Comparison of ENCODE assay signal across 8 cellular contexts in the genomic region with DNA sequence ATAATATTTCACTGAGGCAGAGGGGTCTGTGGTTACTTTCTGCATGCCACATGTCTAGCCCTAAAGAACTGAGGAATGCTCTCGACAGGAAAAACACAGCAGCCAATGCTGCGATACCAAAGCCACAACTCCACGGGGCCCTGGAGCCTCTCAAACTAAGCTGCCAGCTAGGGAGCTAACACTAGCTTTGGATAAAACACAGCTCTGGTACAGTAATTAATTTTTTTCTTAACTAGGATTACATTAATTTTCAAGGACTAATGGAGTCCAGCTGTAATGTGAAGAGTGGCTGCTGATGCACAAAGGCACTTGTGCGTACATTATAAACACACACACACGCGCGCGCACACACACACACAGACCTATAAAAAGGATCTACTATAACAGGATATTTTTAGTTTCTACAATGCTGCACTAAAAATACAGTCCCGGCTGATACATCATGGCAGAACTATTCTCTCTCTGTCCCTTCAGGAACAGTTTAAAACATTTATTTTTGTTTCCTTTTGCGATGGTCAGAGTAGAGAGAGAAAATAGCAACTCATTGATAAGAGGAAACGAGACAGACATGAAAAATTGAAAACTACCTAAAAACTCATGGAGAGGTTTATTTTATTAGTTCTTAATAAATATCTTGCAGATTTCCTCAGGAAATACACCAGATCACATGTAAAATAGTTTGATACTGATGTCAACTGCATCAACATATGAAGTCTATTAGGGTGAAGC.
DNase-seq lines count a peak whose midpoint lies in the region; ATAC-seq, FAIRE-seq and TF ChIP-seq lines count a peak whose summit lies in the region.

No MANE protein-coding gene starts in this region.

- 58 to 61% methylated on average over 11 of the region's 11 CpGs for WGBS in thyroid gland, 2 donors

- POLR2A ChIA-PET in activated CD4-positive, alpha-beta T cell treated with anti-CD3 and anti-CD28 coated beads, Interleukin-2, amount 10 ng/mL, durations not matched to agents 7 days and 5 days (lab: Charles Lee), result no interaction called here

- no peaks in the 10 kb centered on the region for H3K27me3 Mint-ChIP-seq in activated CD4-positive, alpha-beta T cell treated with anti-CD3 and anti-CD28 coated beads, Interleukin-2, amount 10 ng/mL, durations not matched to agents 7 days and 5 days

- TF ChIP-seq POLR2A in thyroid gland (IDR thresholded peaks at IDR 0.05), result no peak

- H3K27ac Mint-ChIP-seq in activated CD4-positive, alpha-beta T cell treated with anti-CD3 and anti-CD28 coated beads, Interleukin-2, amount 10 ng/mL, durations not matched to agents 7 days and 5 days, result peak overlapping the region; percentile 96

- H3K4me1 Mint-ChIP-seq in activated CD4-positive, alpha-beta T cell treated with anti-CD3 and anti-CD28 coated beads, Interleukin-2, amount 10 ng/mL, durations not matched to agents 7 days and 5 days, result peaks cover 70% of the 10 kb centered on the region

- H3K36me3 ChIP-seq in kidney (ENCODE audit: control insufficient read depth in 1 of 2, insufficient read depth in 2 of 2, low read length in 2 of 2), result no peaks in the 10 kb centered on the region
- H3K36me3 ChIP-seq in thyroid gland, result no peaks in the 10 kb centered on the region

- DNase-seq in activated CD4-positive, alpha-beta T cell treated with anti-CD3 and anti-CD28 coated beads, Interleukin-2, amount 10 ng/mL, durations not matched to agents 7 days and 5 days, result no peak
- DNase-seq in activated CD4-positive, alpha-beta T cell treated with anti-CD3 and anti-CD28 coated beads, Interleukin-2, amount 50 U/mL, for 48 hours, result no peak
- DNase-seq in amniotic epithelial cell (ENCODE audit: low read depth) (peak; percentile 79), kidney (no peak), thyroid gland (no peak), kidney tubule cell (ENCODE audit: low spot score) (no peak)

- peak overlapping the region; percentile 77 to 87 for H3K27ac ChIP-seq in kidney (ENCODE audit: low read depth in 2 of 2, low read length in 2 of 2)
- H3K27ac ChIP-seq in thyroid gland, result peak overlapping the region; percentile 48 to 68 (median 48)

- H3K9ac ChIP-seq in kidney (ENCODE audit: low read length in 2 of 2), result no peak overlapping the region

- intact Hi-C loops in kidney (cut with DNase I) (no loop called here), thyroid gland (cut with DNase I) (no loop called here)

- peaks cover 4 to 29% of the 10 kb centered on the region in 2 donors for H3K4me1 ChIP-seq in kidney (ENCODE audit: control insufficient read depth in 1 of 2, insufficient read depth in 1 of 2, low read depth in 1 of 2, low read length in 2 of 2)
- H3K4me1 ChIP-seq in thyroid gland, result peaks cover 30 to 55% of the 10 kb centered on the region in 2 donors

- peak overlapping the region; percentile 73 for H3K4me3 Mint-ChIP-seq in activated CD4-positive, alpha-beta T cell treated with anti-CD3 and anti-CD28 coated beads, Interleukin-2, amount 10 ng/mL, durations not matched to agents 7 days and 5 days

- TF ChIP-seq CTCF in kidney (IDR thresholded peaks at IDR 0.05; ENCODE audit: borderline replicate concordance, extremely low read depth, insufficient read depth), result no peak
- no peak for TF ChIP-seq CTCF in thyroid gland (IDR thresholded peaks at IDR 0.05)

- no peak for FAIRE-seq in kidney (lab: Jason Lieb, UNC)

- H3K4me3 ChIP-seq in kidney (ENCODE audit: low read length in 2 of 2), result no peak overlapping the region
- no peak overlapping the region for H3K4me3 ChIP-seq in thyroid gland (replicated peaks in 1 of 3)

- CTCF ChIA-PET in activated CD4-positive, alpha-beta T cell treated with anti-CD3 and anti-CD28 coated beads, Interleukin-2, amount 10 ng/mL, durations not matched to agents 7 days and 5 days (lab: Charles Lee), result interaction anchor here (0.6 to 2.5 kb wide), 9 partner anchors 8 to 162 kb away, joined by 3 to 12 read pairs (median 5); no protein-coding TSS in a partner anchor

- H3K9me3 Mint-ChIP-seq in activated CD4-positive, alpha-beta T cell treated with anti-CD3 and anti-CD28 coated beads, Interleukin-2, amount 10 ng/mL, durations not matched to agents 7 days and 5 days, result peaks cover 6% of the 10 kb centered on the region

- peaks cover 46% of the 10 kb centered on the region for H3K36me3 Mint-ChIP-seq in activated CD4-positive, alpha-beta T cell treated with anti-CD3 and anti-CD28 coated beads, Interleukin-2, amount 10 ng/mL, durations not matched to agents 7 days and 5 days (ENCODE audit: low read depth)

- no peaks in the 10 kb centered on the region for H3K9me3 ChIP-seq in kidney (ENCODE audit: control insufficient read depth in 1 of 2, low read length in 2 of 2)
- no peaks in the 10 kb centered on the region for H3K9me3 ChIP-seq in thyroid gland

- ATAC-seq in HG03571 (IDR thresholded peaks at IDR 0.05; ENCODE audit: unreplicated experiment), result no peak
- no peak for ATAC-seq in GM18520 (IDR thresholded peaks at IDR 0.05; ENCODE audit: unreplicated experiment)

- H3K27me3 ChIP-seq in thyroid gland, result no peaks in the 10 kb centered on the region
